Comparison of ENCODE assay signal across 30 cellular contexts in the genomic region with DNA sequence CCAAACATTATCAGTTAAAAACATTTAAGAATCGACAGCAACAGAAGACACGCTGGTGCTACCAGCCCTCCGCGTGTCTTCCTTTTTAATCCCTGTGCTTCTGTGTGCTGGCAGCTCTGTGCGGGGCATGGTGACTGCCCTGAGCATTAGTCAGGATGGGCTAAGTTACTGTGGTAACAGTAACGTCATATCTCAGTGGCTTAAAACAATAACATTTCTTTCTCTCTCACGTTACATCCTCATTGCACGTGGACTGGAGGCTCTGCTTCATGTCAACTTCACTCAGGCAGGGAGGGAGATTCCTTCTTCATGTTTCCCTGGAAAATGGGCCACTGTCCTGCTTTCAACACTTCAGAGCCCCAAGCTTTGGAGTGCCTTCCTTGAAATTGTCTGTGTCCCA.
DNase-seq lines count a peak whose midpoint lies in the region; ATAC-seq and TF ChIP-seq lines count a peak whose summit lies in the region.
"Had no signal": no experiment of that assay in that cellular context is flagged by ENCODE, and none has a peak within 500 bp of the region (broad histone marks: within the 10 kb centered on the region; RNA-seq: fewer than 3 reads in every experiment).

No MANE protein-coding gene starts in this region.

- H3K79me2 ChIP-seq in neural progenitor cell (ENCODE audit: low read depth), result no peaks in the 10 kb centered on the region
- H3K79me2 ChIP-seq: parathyroid adenoma had no signal

- H3K27ac Mint-ChIP-seq in neural progenitor cell, result peak overlapping the region; percentile 66
- H3K27ac Mint-ChIP-seq: activated naive CD4-positive, alpha-beta T cell treated with anti-CD3 and anti-CD28 coated beads, Interleukin-2, amount 50 U/mL, for 24 hours; B cell; CD8-positive, alpha-beta memory T cell; H9; nephron progenitor cell; T-helper 2 cell treated with Interferon-gamma antibody and Interleukin-4, amounts not matched to agents 5 μg/mL and 100 μg/mL, for 36 hours; type B pancreatic cell had no signal

- H3K4me3 ChIP-seq in neural progenitor cell (no peak overlapping the region), tibial artery (no peak overlapping the region)
- H3K4me3 ChIP-seq: dorsolateral prefrontal cortex, heart left ventricle, right lobe of liver, stomach had no signal

- H3K4me3 Mint-ChIP-seq in neural progenitor cell, result no peak overlapping the region
- H3K4me3 Mint-ChIP-seq: activated naive CD4-positive, alpha-beta T cell treated with anti-CD3 and anti-CD28 coated beads, Interleukin-2, amount 50 U/mL, for 24 hours; B cell; CD8-positive, alpha-beta memory T cell; H9; nephron progenitor cell; T-helper 2 cell treated with Interferon-gamma antibody and Interleukin-4, amounts not matched to agents 5 μg/mL and 100 μg/mL, for 36 hours; type B pancreatic cell had no signal

- H3K27ac ChIP-seq in RWPE1 (no peak overlapping the region), epithelial cell of prostate (peak overlapping the region; percentile 72), neural progenitor cell (no peak overlapping the region), tibial artery (no peak overlapping the region)
- H3K27ac ChIP-seq: dorsolateral prefrontal cortex, parathyroid adenoma, right lobe of liver, stomach, WERI-Rb-1 had no signal

- no peaks in the 10 kb centered on the region for H3K9me3 Mint-ChIP-seq in neural progenitor cell
- H3K9me3 Mint-ChIP-seq: H9; nephron progenitor cell; T-helper 2 cell treated with Interferon-gamma antibody and Interleukin-4, amounts not matched to agents 5 μg/mL and 100 μg/mL, for 36 hours; type B pancreatic cell had no signal

- H3K4me1 Mint-ChIP-seq in neural progenitor cell, result peaks cover 13% of the 10 kb centered on the region
- H3K4me1 Mint-ChIP-seq: activated naive CD4-positive, alpha-beta T cell treated with anti-CD3 and anti-CD28 coated beads, Interleukin-2, amount 50 U/mL, for 24 hours; B cell; CD8-positive, alpha-beta memory T cell; nephron progenitor cell had no signal

- POLR2A ChIA-PET in RWPE1 (lab: Yijun Ruan, JAX; ENCODE audit: low non-redundant PET), result no interaction called here

- no peaks in the 10 kb centered on the region for H3K36me3 Mint-ChIP-seq in neural progenitor cell
- H3K36me3 Mint-ChIP-seq: activated naive CD4-positive, alpha-beta T cell treated with anti-CD3 and anti-CD28 coated beads, Interleukin-2, amount 50 U/mL, for 24 hours; CD8-positive, alpha-beta memory T cell; type B pancreatic cell had no signal

- CTCF ChIA-PET in RWPE1 (lab: Yijun Ruan, JAX), result no interaction called here

- H3K4me1 ChIP-seq in neural progenitor cell, result no peaks in the 10 kb centered on the region
- no peaks in the 10 kb centered on the region for H3K4me1 ChIP-seq in tibial artery
- H3K4me1 ChIP-seq: heart left ventricle, parathyroid adenoma, right lobe of liver, stomach had no signal

- H2AFZ ChIP-seq in neural progenitor cell (replicated peaks), result no peak overlapping the region
- H2AFZ ChIP-seq: parathyroid adenoma had no signal

- no peak for TF ChIP-seq CTCF in RWPE1 (conservative IDR thresholded peaks at IDR 0.05; ENCODE audit: low read depth)
- TF ChIP-seq CTCF in neural progenitor cell (IDR thresholded peaks at IDR 0.05), result no peak
- no peak for TF ChIP-seq CTCF in tibial artery (IDR thresholded peaks at IDR 0.05)

- no peak for ATAC-seq in GM19455 (IDR thresholded peaks at IDR 0.05; ENCODE audit: unreplicated experiment)
- ATAC-seq: left ventricle myocardium superior, right lobe of liver had no signal

- H3K4me2 ChIP-seq in neural progenitor cell, result no peak overlapping the region

- H3K27me3 Mint-ChIP-seq in neural progenitor cell (ENCODE audit: insufficient read depth, low read depth), result peaks cover 4% of the 10 kb centered on the region
- H3K27me3 Mint-ChIP-seq: activated naive CD4-positive, alpha-beta T cell treated with anti-CD3 and anti-CD28 coated beads, Interleukin-2, amount 50 U/mL, for 24 hours had no signal

- H3K9me3 ChIP-seq in neural progenitor cell (ENCODE audit: low read depth) (no peaks in the 10 kb centered on the region), tibial artery (no peaks in the 10 kb centered on the region)
- H3K9me3 ChIP-seq: heart left ventricle, right lobe of liver, stomach had no signal

- H3K36me3 ChIP-seq in neural progenitor cell (no peaks in the 10 kb centered on the region), tibial artery (no peaks in the 10 kb centered on the region)
- H3K36me3 ChIP-seq: heart left ventricle, right lobe of liver, stomach, WERI-Rb-1 had no signal

- intact Hi-C loops in tibial artery (cut with DNase I; ENCODE audit: low total_unique reads), result no loop called here

- no peak overlapping the region for H3K9ac ChIP-seq in neural progenitor cell
- H3K9ac ChIP-seq: parathyroid adenoma had no signal

- DNase-seq in AG20443 (ENCODE audit: low spot score) (peak; percentile 13), RWPE1 (ENCODE audit: low spot score) (peak; percentile 20), epithelial cell of prostate (ENCODE audit: low read depth, low spot score) (peak; percentile 60), neural progenitor cell (ENCODE audit: low spot score) (no peak), NCI-H187 (lab: John Stamatoyannopoulos, UW) (no peak), tibial artery (no peak)
- no peak for DNase-seq in activated T-cell treated with anti-CD3 and anti-CD28 coated beads, Interleukin-2, amount 50 U/mL, for 1 hour
- DNase-seq: CD8-positive, alpha-beta memory T cell; central memory CD4-positive, alpha-beta T cell; dorsolateral prefrontal cortex; H9; heart left ventricle; left ventricle myocardium superior; midbrain; NCI-H1105; NCI-H2081; NCI-H345; NCI-H774; nephron progenitor cell; right lobe of liver; stimulated activated CD4-positive, alpha-beta T cell treated with anti-CD3 and anti-CD28 coated beads, Interleukin-15, amount 100 ng/mL, for 24 hours; stimulated activated CD8-positive, alpha-beta memory T cell treated with anti-CD3 and anti-CD28 coated beads, Interleukin-4, amount 100 ng/mL, for 48 hours; stomach; WERI-Rb-1 had no signal

- H3K27me3 ChIP-seq in neural progenitor cell, result no peaks in the 10 kb centered on the region
- no peaks in the 10 kb centered on the region for H3K27me3 ChIP-seq in tibial artery
- H3K27me3 ChIP-seq: dorsolateral prefrontal cortex, heart left ventricle, right lobe of liver, stomach had no signal

- H3F3A ChIP-seq in neural progenitor cell (ENCODE audit: low read depth), result no peaks in the 10 kb centered on the region

- H4K20me1 ChIP-seq in neural progenitor cell (ENCODE audit: low read depth), result no peaks in the 10 kb centered on the region

Comparison
In these comparisons a context has a peak if more than half of its experiments do, and no peak if none do; other contexts are left out.
1. DNase-seq: peak in AG20443 (single experiment), RWPE1 (single experiment) and epithelial cell of prostate (single experiment); none in neural progenitor cell (single experiment), activated T-cell treated with anti-CD3 and anti-CD28 coated beads, Interleukin-2, amount 50 U/mL, for 1 hour (single experiment), NCI-H187 (0 of 2) and tibial artery (0 of 2).